Comparison of ENCODE assay signal across 25 cellular contexts in the genomic region with DNA sequence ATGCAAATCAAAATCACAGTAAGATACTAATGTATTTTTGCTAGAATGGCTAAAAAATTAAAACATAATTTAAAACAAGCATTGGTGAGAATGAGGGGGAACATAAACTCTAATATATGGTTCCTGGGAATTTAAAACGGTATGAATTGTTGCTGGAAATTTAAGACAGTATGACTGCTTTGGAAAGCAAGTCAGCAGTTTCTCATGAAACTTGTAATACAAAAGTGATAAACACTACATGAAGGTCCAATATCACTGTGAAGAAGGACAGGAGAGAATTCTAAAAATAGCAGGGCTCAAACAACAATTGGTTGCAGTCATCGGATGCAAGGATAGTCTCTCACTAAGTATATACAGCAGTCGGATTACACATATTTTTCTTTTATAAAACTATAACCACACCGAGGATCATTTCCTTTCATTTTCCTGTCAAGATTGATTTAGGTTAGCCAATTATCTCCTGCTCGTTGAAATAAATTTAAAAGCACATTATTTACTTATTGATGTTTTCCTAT. TPM values are rescaled to one million over a fixed set of nuclear protein-coding genes. Genes with fewer than 3 reads are reported as not detected.
DNase-seq lines count a peak whose midpoint lies in the region; ATAC-seq, FAIRE-seq and TF ChIP-seq lines count a peak whose summit lies in the region.
"Had no signal": no experiment of that assay in that cellular context is flagged by ENCODE, and none has a peak within 500 bp of the region (broad histone marks: within the 10 kb centered on the region; RNA-seq: fewer than 3 reads in every experiment).

No MANE protein-coding gene starts in this region.

- H3K9me3 ChIP-seq in CD8-positive, alpha-beta memory T cell (ENCODE audit: low read length) = no peaks in the 10 kb centered on the region
- H3K9me3 ChIP-seq in astrocyte (ENCODE audit: insufficient read depth, low read depth, low read length) (no peaks in the 10 kb centered on the region), right atrium auricular region (no peaks in the 10 kb centered on the region)
- H3K9me3 ChIP-seq: SK-N-SH, spleen, suprapubic skin, uterus had no signal

- H3K4me1 ChIP-seq in CD8-positive, alpha-beta memory T cell (ENCODE audit: insufficient read depth, low read length) = no peaks in the 10 kb centered on the region
- no peaks in the 10 kb centered on the region for H3K4me1 ChIP-seq in astrocyte (ENCODE audit: insufficient read depth, low read length)
- no peaks in the 10 kb centered on the region for H3K4me1 ChIP-seq in right atrium auricular region
- H3K4me1 ChIP-seq: spleen, suprapubic skin, uterus had no signal

- H3K36me3 ChIP-seq in CD8-positive, alpha-beta memory T cell (ENCODE audit: insufficient read depth, low read length) = no peaks in the 10 kb centered on the region
- H3K36me3 ChIP-seq in astrocyte (ENCODE audit: insufficient read depth, low read length) (no peaks in the 10 kb centered on the region), right atrium auricular region (no peaks in the 10 kb centered on the region)
- H3K36me3 ChIP-seq: spleen, suprapubic skin, uterus had no signal

- TF ChIP-seq CTCF in HFFc6 (IDR thresholded peaks at IDR 0.05) (no peak), astrocyte (IDR thresholded peaks at IDR 0.05; ENCODE audit: insufficient read depth, low read depth, low read length) (no peak), right atrium auricular region (IDR thresholded peaks at IDR 0.05) (no peak)
- no peak for TF ChIP-seq CTCF in activated CD8-positive, alpha-beta T cell treated with anti-CD3 and anti-CD28 coated beads for 36 hours (IDR thresholded peaks at IDR 0.05)

- peaks cover 10% of the 10 kb centered on the region for H3K27me3 ChIP-seq in CD8-positive, alpha-beta memory T cell (ENCODE audit: insufficient read depth, low read length, poor library complexity, severe bottlenecking)
- H3K27me3 ChIP-seq in astrocyte (ENCODE audit: insufficient read depth, low read length) (no peaks in the 10 kb centered on the region), right atrium auricular region (peaks cover 0 to 2% of the 10 kb centered on the region in 2 donors)

- ATAC-seq in activated CD8-positive, alpha-beta T cell treated with anti-CD3 and anti-CD28 coated beads for 36 hours = no peak
- ATAC-seq: HCT116; stimulated activated naive B cell treated with anti-CD40 and anti-IgM and Interleukin-4, amounts not matched to agents 10 μg/mL and 1 μg/mL and 100 μg/mL, for 72 hours; T-helper 17 cell had no signal

- POLR2A ChIA-PET in CD8-positive, alpha-beta memory T cell (lab: Charles Lee) = no interaction called here
- POLR2A ChIA-PET in activated CD8-positive, alpha-beta T cell treated with anti-CD3 and anti-CD28 coated beads for 36 hours (lab: Charles Lee) = no interaction called here

- CTCF ChIA-PET in CD8-positive, alpha-beta memory T cell (lab: Charles Lee) = no interaction called here
- CTCF ChIA-PET in activated CD8-positive, alpha-beta T cell treated with anti-CD3 and anti-CD28 coated beads for 36 hours (lab: Charles Lee) = no interaction called here

- H3K27ac Mint-ChIP-seq in CD8-positive, alpha-beta memory T cell = no peak overlapping the region
- H3K27ac Mint-ChIP-seq in HFFc6 = no peak overlapping the region
- no peak overlapping the region for H3K27ac Mint-ChIP-seq in astrocyte (ENCODE audit: unreplicated experiment)
- H3K27ac Mint-ChIP-seq in activated CD8-positive, alpha-beta T cell treated with anti-CD3 and anti-CD28 coated beads for 36 hours = no peak overlapping the region
- H3K27ac Mint-ChIP-seq: activated naive CD4-positive, alpha-beta T cell treated with anti-CD3 and anti-CD28 coated beads, Interleukin-2, amount 50 U/mL, for 24 hours; CD4-positive, CD25-positive, alpha-beta regulatory T cell; stimulated activated naive B cell treated with anti-CD40 and anti-IgM and Interleukin-4, amounts not matched to agents 10 μg/mL and 1 μg/mL and 100 μg/mL, for 72 hours; T-helper 17 cell had no signal

- no peak overlapping the region for H3K4me3 ChIP-seq in CD8-positive, alpha-beta memory T cell (ENCODE audit: low read length)
- H3K4me3 ChIP-seq in astrocyte (ENCODE audit: insufficient read depth, low read depth, low read length) (no peak overlapping the region), right atrium auricular region (no peak overlapping the region)
- H3K4me3 ChIP-seq: spleen, suprapubic skin, uterus had no signal

- H3K4me2 ChIP-seq in astrocyte (ENCODE audit: low read length) = no peak overlapping the region
- H3K4me2 ChIP-seq: SK-N-SH had no signal

- H2AFZ ChIP-seq in astrocyte (ENCODE audit: low read depth, low read length) = no peak overlapping the region

- DNase-seq in CD8-positive, alpha-beta memory T cell = no peak
- DNase-seq in HFFc6 = no peak
- DNase-seq in astrocyte (ENCODE audit: low read depth) = no peak
- no peak for DNase-seq in right atrium auricular region (ENCODE audit: low spot score)
- no peak for DNase-seq in activated CD8-positive, alpha-beta T cell treated with anti-CD3 and anti-CD28 coated beads for 36 hours
- DNase-seq in NCI-H2107 treated with DMSO at 0.1 percent for 48 hours (lab: John Stamatoyannopoulos, UW; ENCODE audit: unreplicated experiment) = no peak
- DNase-seq: anterior cingulate cortex; CD4-positive, CD25-positive, alpha-beta regulatory T cell; EL; naive B cell; NCI-H2081; NCI-H524; occipital lobe; SK-N-SH; spleen; stimulated activated CD4-positive, alpha-beta T cell treated with anti-CD3 and anti-CD28 coated beads, Interleukin-4, amount 100 ng/mL, for 24 hours; stimulated activated naive B cell treated with anti-CD40 and anti-IgM and Interleukin-4, amounts not matched to agents 10 μg/mL and 1 μg/mL and 100 μg/mL, for 72 hours; T-helper 17 cell; uterus had no signal

- peak overlapping the region; percentile 28 for H3K27ac ChIP-seq in CD8-positive, alpha-beta memory T cell (ENCODE audit: low read depth, low read length)
- H3K27ac ChIP-seq in astrocyte (ENCODE audit: low read depth, low read length) (no peak overlapping the region), right atrium auricular region (no peak overlapping the region)
- H3K27ac ChIP-seq: spleen, suprapubic skin, uterus had no signal

- intact Hi-C loops in activated CD8-positive, alpha-beta T cell treated with anti-CD3 and anti-CD28 coated beads for 36 hours (cut with micrococcal nuclease) = no loop called here

- peaks cover 0 to 5% (median 0%) of the 10 kb centered on the region in 3 donors for H3K36me3 Mint-ChIP-seq in CD8-positive, alpha-beta memory T cell
- H3K36me3 Mint-ChIP-seq in HFFc6 (ENCODE audit: low read depth) (no peaks in the 10 kb centered on the region), astrocyte (ENCODE audit: low read depth, unreplicated experiment) (no peaks in the 10 kb centered on the region)
- no peaks in the 10 kb centered on the region for H3K36me3 Mint-ChIP-seq in activated CD8-positive, alpha-beta T cell treated with anti-CD3 and anti-CD28 coated beads for 36 hours (ENCODE audit: low read depth)
- H3K36me3 Mint-ChIP-seq: CD4-positive, CD25-positive, alpha-beta regulatory T cell had no signal

- H3K9ac ChIP-seq in astrocyte (ENCODE audit: low read length) = no peak overlapping the region
- H3K9ac ChIP-seq: SK-N-SH had no signal

- H3K9me3 Mint-ChIP-seq in CD8-positive, alpha-beta memory T cell = peaks cover 0 to 15% (median 4%) of the 10 kb centered on the region in 5 donors
- no peaks in the 10 kb centered on the region for H3K9me3 Mint-ChIP-seq in HFFc6
- H3K9me3 Mint-ChIP-seq in astrocyte (ENCODE audit: unreplicated experiment) = no peaks in the 10 kb centered on the region
- peaks cover 2% of the 10 kb centered on the region for H3K9me3 Mint-ChIP-seq in activated CD8-positive, alpha-beta T cell treated with anti-CD3 and anti-CD28 coated beads for 36 hours
- H3K9me3 Mint-ChIP-seq: activated naive CD4-positive, alpha-beta T cell treated with anti-CD3 and anti-CD28 coated beads, Interleukin-2, amount 50 U/mL, for 24 hours; central memory CD8-positive, alpha-beta T cell had no signal

- peaks cover 0 to 5% (median 0%) of the 10 kb centered on the region in 3 donors for H3K4me1 Mint-ChIP-seq in CD8-positive, alpha-beta memory T cell
- H3K4me1 Mint-ChIP-seq in HFFc6 (ENCODE audit: low read depth) (peaks cover 18% of the 10 kb centered on the region), astrocyte (ENCODE audit: low read depth, unreplicated experiment) (no peaks in the 10 kb centered on the region)
- no peaks in the 10 kb centered on the region for H3K4me1 Mint-ChIP-seq in activated CD8-positive, alpha-beta T cell treated with anti-CD3 and anti-CD28 coated beads for 36 hours (ENCODE audit: low read depth)
- H3K4me1 Mint-ChIP-seq: activated naive CD4-positive, alpha-beta T cell treated with anti-CD3 and anti-CD28 coated beads, Interleukin-2, amount 50 U/mL, for 24 hours; central memory CD8-positive, alpha-beta T cell; naive B cell; stimulated activated naive B cell treated with anti-CD40 and anti-IgM and Interleukin-4, amounts not matched to agents 10 μg/mL and 1 μg/mL and 100 μg/mL, for 72 hours; T-helper 17 cell had no signal

- no peak overlapping the region for H3K4me3 Mint-ChIP-seq in CD8-positive, alpha-beta memory T cell
- H3K4me3 Mint-ChIP-seq in HFFc6 (peak overlapping the region; percentile 67; the same call in 1 of the 2 replicates), astrocyte (ENCODE audit: unreplicated experiment) (peak overlapping the region; percentile 90)
- no peak overlapping the region for H3K4me3 Mint-ChIP-seq in activated CD8-positive, alpha-beta T cell treated with anti-CD3 and anti-CD28 coated beads for 36 hours
- H3K4me3 Mint-ChIP-seq: activated naive CD4-positive, alpha-beta T cell treated with anti-CD3 and anti-CD28 coated beads, Interleukin-2, amount 50 U/mL, for 24 hours; CD4-positive, CD25-positive, alpha-beta regulatory T cell; central memory CD8-positive, alpha-beta T cell; naive B cell; stimulated activated naive B cell treated with anti-CD40 and anti-IgM and Interleukin-4, amounts not matched to agents 10 μg/mL and 1 μg/mL and 100 μg/mL, for 72 hours; T-helper 17 cell had no signal

- FAIRE-seq in astrocyte (lab: Jason Lieb, UNC) = no peak
- peak; percentile 53 for FAIRE-seq in islet of Langerhans (lab: Jason Lieb, UNC)

- no peaks in the 10 kb centered on the region for H3K79me2 ChIP-seq in astrocyte (ENCODE audit: insufficient read depth, low read length)

- H3K27me3 Mint-ChIP-seq in CD8-positive, alpha-beta memory T cell = peaks cover 48 to 77% of the 10 kb centered on the region in 2 donors
- H3K27me3 Mint-ChIP-seq in HFFc6 (ENCODE audit: insufficient read depth) = peaks cover 8% of the 10 kb centered on the region
- H3K27me3 Mint-ChIP-seq in astrocyte (ENCODE audit: low read depth, unreplicated experiment) = peaks cover 3% of the 10 kb centered on the region
- peaks cover 54% of the 10 kb centered on the region for H3K27me3 Mint-ChIP-seq in activated CD8-positive, alpha-beta T cell treated with anti-CD3 and anti-CD28 coated beads for 36 hours

- H4K20me1 ChIP-seq in astrocyte (ENCODE audit: insufficient read depth, low read length) = no peaks in the 10 kb centered on the region

RNA-seq across cellular contexts. Expression of a gene that starts 18.5 kb away (rescaled TPM):
- under 1 TPM; 0.35 to 0.55 TPM for total RNA-seq in CD8-positive, alpha-beta memory T cell
- polyA plus RNA-seq in CD8-positive, alpha-beta memory T cell = 1.5 TPM
- not detected for total RNA-seq in HFFc6 (2021; fragmentation: NEBNext Ultra II Directional; extraction: Animal tissue kit (Norgen Biotek cat#: 25700))
- total RNA-seq in astrocyte (2.0 and 2.3 TPM in 2 replicates), right atrium auricular region (1 to 10 TPM in 1 of 2 donors, not detected in 1; 1.7 TPM)
- 1 to 10 TPM in 1 of 2 experiments, under 1 TPM in 1; 0.65 to 1.9 TPM for total RNA-seq in activated CD8-positive, alpha-beta T cell treated with anti-CD3 and anti-CD28 coated beads for 36 hours
- total RNA-seq: dermis microvascular lymphatic vessel endothelial cell, occipital lobe had no signal

Comparison
In these comparisons a context has a peak if more than half of its experiments do, and no peak if none do; other contexts are left out.
1. H3K4me3 Mint-ChIP-seq: peak in HFFc6 (single experiment) and astrocyte (single experiment); none in CD8-positive, alpha-beta memory T cell (0 of 7) and activated CD8-positive, alpha-beta T cell treated with anti-CD3 and anti-CD28 coated beads for 36 hours (single experiment).